1 cellular context compared by ENCODE assay signal in the genomic region with DNA sequence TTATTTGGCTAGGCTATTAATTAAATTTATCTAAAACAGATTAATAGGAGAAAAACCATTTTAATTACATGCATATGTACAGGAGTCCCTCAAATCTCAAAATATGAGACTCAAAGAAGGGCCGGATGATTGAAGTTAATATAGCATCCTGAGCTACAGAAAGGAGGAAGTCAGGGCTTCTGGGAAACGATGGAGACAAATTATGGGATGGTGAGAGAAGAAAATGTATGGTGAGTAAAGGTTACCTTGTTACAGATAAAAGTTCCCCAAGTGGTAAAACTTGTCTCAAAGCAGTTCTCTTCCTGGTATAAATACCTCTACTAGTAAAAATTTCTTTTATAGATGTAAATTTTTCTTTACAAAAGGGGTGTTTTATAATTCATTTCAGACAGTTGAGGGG.
TF ChIP-seq lines count a peak whose summit lies in the region.

No MANE protein-coding gene starts in this region.

TF ChIP-seq in K562, 482 proteins besides CTCF, POLR2A, EP300 and RAD21:
- no peak for TF ChIP-seq ZNF41 (CRISPR knock-in tag; conservative IDR thresholded peaks at IDR 0.05)
- TF ChIP-seq SPI1 (IDR thresholded peaks at IDR 0.05; ENCODE audit: borderline replicate concordance, low read depth, low read length) = peak; percentile 54; the same call in 1 of the 2 replicates
